In genomic region chr3:66502981-66503380, GRCh38 we compare ENCODE assay signal across 21 cellular contexts.
"Had no signal": no experiment of that assay in that cellular context is flagged by ENCODE, and none has a peak within 500 bp of the region (broad histone marks: within the 10 kb centered on the region; RNA-seq: fewer than 3 reads in every experiment).

No MANE protein-coding gene starts in this region.

- H3K4me3 Mint-ChIP-seq: activated CD4-positive, alpha-beta memory T cell treated with anti-CD3 and anti-CD28 coated beads for 36 hours; activated CD4-positive, alpha-beta T cell treated with anti-CD3 and anti-CD28 coated beads for 36 hours; central memory CD8-positive, alpha-beta T cell; endodermal cell; memory B cell had no signal

- H3K27ac ChIP-seq: colonic mucosa, epithelial cell of prostate, hepatocyte, tibial nerve, vagina had no signal

- H3K4me3 ChIP-seq: colonic mucosa, hepatocyte, mucosa of descending colon, tibial nerve, vagina had no signal

- DNase-seq: activated CD4-positive, alpha-beta memory T cell treated with anti-CD3 and anti-CD28 coated beads for 36 hours; activated CD4-positive, alpha-beta T cell treated with anti-CD3 and anti-CD28 coated beads for 36 hours; activated T-cell treated with anti-CD3 and anti-CD28 coated beads for 4 hours; anterior cingulate cortex; colonic mucosa; endodermal cell; foreskin fibroblast; mucosa of descending colon; naive thymus-derived CD4-positive, alpha-beta T cell; occipital lobe; posterior cingulate gyrus; stimulated activated CD8-positive, alpha-beta memory T cell treated with anti-CD3 and anti-CD28 coated beads, Interleukin-4, amount 100 ng/mL, for 48 hours; stimulated activated naive CD8-positive, alpha-beta T cell treated with anti-CD3 and anti-CD28 coated beads, Interleukin-15, Interleukin-2, amounts not matched to agents 100 U/mL and 50 U/mL, for 24 hours; substantia nigra had no signal

- ATAC-seq: activated CD4-positive, alpha-beta T cell treated with anti-CD3 and anti-CD28 coated beads for 36 hours; mucosa of descending colon; naive thymus-derived CD4-positive, alpha-beta T cell; stimulated activated naive CD8-positive, alpha-beta T cell treated with anti-CD3 and anti-CD28 coated beads, Interleukin-15, Interleukin-2, amounts not matched to agents 100 U/mL and 50 U/mL, for 24 hours had no signal

- H3K9me3 Mint-ChIP-seq: activated CD4-positive, alpha-beta memory T cell treated with anti-CD3 and anti-CD28 coated beads for 36 hours; activated T-helper 1 cell treated with anti-CD3 and anti-CD28 coated beads, Interleukin-12 subunit alpha, Interleukin-12 subunit beta, Interleukin-2, Interleukin-4 antibody, amounts not matched to agents 30 ng/mL and 10 ng/mL and 1 ng/mL, durations not matched to agents 14 hours and 24 hours and 36 hours; central memory CD8-positive, alpha-beta T cell; endodermal cell; memory B cell had no signal

- H3K27me3 Mint-ChIP-seq: activated CD4-positive, alpha-beta memory T cell treated with anti-CD3 and anti-CD28 coated beads for 36 hours; central memory CD8-positive, alpha-beta T cell had no signal

- H3K9me3 ChIP-seq: colonic mucosa, mucosa of descending colon, tibial nerve, vagina had no signal

- H3K27me3 ChIP-seq: colonic mucosa, hepatocyte, tibial nerve, vagina had no signal

- H3K27ac Mint-ChIP-seq: activated CD4-positive, alpha-beta memory T cell treated with anti-CD3 and anti-CD28 coated beads for 36 hours; activated CD4-positive, alpha-beta T cell treated with anti-CD3 and anti-CD28 coated beads for 36 hours; activated T-helper 1 cell treated with anti-CD3 and anti-CD28 coated beads, Interleukin-12 subunit alpha, Interleukin-12 subunit beta, Interleukin-2, Interleukin-4 antibody, amounts not matched to agents 30 ng/mL and 10 ng/mL and 1 ng/mL, durations not matched to agents 14 hours and 24 hours and 36 hours; endodermal cell; memory B cell had no signal

- H3K36me3 ChIP-seq: colonic mucosa, tibial nerve, vagina had no signal
